16 cellular contexts compared by ENCODE assay signal in the genomic region with DNA sequence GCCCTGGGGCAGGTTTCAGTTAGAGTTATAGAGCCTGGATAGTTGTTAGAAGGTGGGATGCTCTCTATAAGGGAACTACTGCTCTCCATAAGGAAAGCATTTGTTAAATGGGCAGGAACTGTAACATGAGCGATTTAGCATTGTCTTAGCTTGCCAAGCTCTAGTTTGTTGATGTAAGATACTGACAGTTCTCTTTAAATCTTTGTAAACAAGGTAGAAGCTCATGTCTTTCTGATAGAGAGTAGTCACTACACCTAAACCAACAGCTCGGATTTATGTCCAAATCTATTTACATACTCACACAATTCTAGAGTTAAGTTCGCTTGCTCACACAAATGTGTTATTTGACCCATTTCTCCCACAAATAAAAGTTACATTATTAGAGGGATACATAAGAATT.
DNase-seq lines count a peak whose midpoint lies in the region; TF ChIP-seq lines count a peak whose summit lies in the region.
"Had no signal": no experiment of that assay in that cellular context is flagged by ENCODE, and none has a peak within 500 bp of the region (broad histone marks: within the 10 kb centered on the region; RNA-seq: fewer than 3 reads in every experiment).

No MANE protein-coding gene starts in this region.

- no peaks in the 10 kb centered on the region for H3K27me3 ChIP-seq in GM23248 (replicated peaks; ENCODE audit: insufficient read depth)
- H3K27me3 ChIP-seq in SJSA1 (replicated peaks) = no peaks in the 10 kb centered on the region
- H3K27me3 ChIP-seq: BLaER1 had no signal

- H3F3A ChIP-seq in GM23248 (ENCODE audit: insufficient read depth) = peaks cover 33% of the 10 kb centered on the region

- H3K4me2 ChIP-seq in GM23248 (ENCODE audit: unreplicated experiment) = peak overlapping the region; percentile 30
- H3K4me2 ChIP-seq: A549, BLaER1 had no signal

- H2AFZ ChIP-seq in GM23248 = no peak overlapping the region

- H3K9me3 Mint-ChIP-seq in chondrocyte (ENCODE audit: low read depth) (no peaks in the 10 kb centered on the region), osteocyte (ENCODE audit: unreplicated experiment) (peaks cover 5% of the 10 kb centered on the region)

- in situ Hi-C loops in GM23248 (cut with MboI) = no loop called here

- H3K27ac ChIP-seq in GM23248 (peak overlapping the region; percentile 8; the same call in 1 of the 2 replicates), SJSA1 (peak overlapping the region; percentile 33)
- H3K27ac ChIP-seq: 22Rv1, A549, BLaER1 had no signal

- no peaks in the 10 kb centered on the region for H3K9me2 ChIP-seq in GM23248 (ENCODE audit: insufficient read depth)

- H3K9me3 ChIP-seq in GM23248 (ENCODE audit: low read depth) (no peaks in the 10 kb centered on the region), SJSA1 (replicated peaks) (no peaks in the 10 kb centered on the region)
- H3K9me3 ChIP-seq: A549, BLaER1, HAP-1 had no signal

- no peak overlapping the region for H3K4me3 Mint-ChIP-seq in chondrocyte (ENCODE audit: unreplicated experiment)
- no peak overlapping the region for H3K4me3 Mint-ChIP-seq in osteocyte (ENCODE audit: unreplicated experiment)
- H3K4me3 Mint-ChIP-seq: CD14-positive monocyte; CD4-positive, alpha-beta memory T cell had no signal

- 64 to 65% methylated on average over 3 of the region's 3 CpGs for WGBS in GM23248 (ENCODE audit: low coverage in 1 of 2, low lambda C conversion rate in 2 of 2, missing lambda C conversion rate in 2 of 2), 2 experiments

- no peaks in the 10 kb centered on the region for H4K20me1 ChIP-seq in GM23248 (ENCODE audit: insufficient read depth)
- H4K20me1 ChIP-seq: BLaER1 had no signal

- H3K9ac ChIP-seq in GM23248 = no peak overlapping the region
- H3K9ac ChIP-seq: BLaER1 had no signal

- H3K36me3 Mint-ChIP-seq in chondrocyte (ENCODE audit: low read depth) (no peaks in the 10 kb centered on the region), osteocyte (ENCODE audit: unreplicated experiment) (no peaks in the 10 kb centered on the region)
- H3K36me3 Mint-ChIP-seq: CD14-positive monocyte had no signal

- H3K4me3 ChIP-seq in GM23248 = no peak overlapping the region
- no peak overlapping the region for H3K4me3 ChIP-seq in SJSA1
- H3K4me3 ChIP-seq: A549, BLaER1, HAP-1 had no signal

- H3K4me1 ChIP-seq in GM23248 (ENCODE audit: insufficient read depth) (peaks cover 34% of the 10 kb centered on the region), SJSA1 (replicated peaks) (peaks cover 37% of the 10 kb centered on the region)

- H3K27me3 Mint-ChIP-seq in chondrocyte (ENCODE audit: low read depth) (no peaks in the 10 kb centered on the region), osteocyte (ENCODE audit: unreplicated experiment) (no peaks in the 10 kb centered on the region)
- H3K27me3 Mint-ChIP-seq: CD4-positive, alpha-beta memory T cell had no signal

- DNase-seq in GM23248 (no peak), SJSA1 (ENCODE audit: low read depth in 1 of 2, low spot score in 2 of 2) (no peak), chondrocyte (ENCODE audit: low spot score) (no peak), osteocyte (ENCODE audit: extremely low spot score, unreplicated experiment) (no peak), amniotic stem cell (lab: John Stamatoyannopoulos, UW) (no peak), retina (no peak)
- no peak for DNase-seq in activated effector memory CD4-positive, alpha-beta T cell treated with Interleukin-2 at 50 U/mL for 16 hours
- DNase-seq: CD4-positive, alpha-beta memory T cell; DMS153; DMS79; GDM1 had no signal

- H3K27ac Mint-ChIP-seq in chondrocyte (ENCODE audit: unreplicated experiment) (peak overlapping the region; percentile 28), osteocyte (ENCODE audit: unreplicated experiment) (peak overlapping the region; percentile 58)
- H3K27ac Mint-ChIP-seq: CD14-positive monocyte had no signal

- H3K79me2 ChIP-seq in GM23248 (ENCODE audit: insufficient read depth) = no peaks in the 10 kb centered on the region

- no peak for TF ChIP-seq CTCF in chondrocyte (IDR thresholded peaks at IDR 0.05)
- TF ChIP-seq CTCF in osteocyte (IDR thresholded peaks at IDR 0.05) = no peak

- no peaks in the 10 kb centered on the region for H3K36me3 ChIP-seq in GM23248 (ENCODE audit: low read depth)
- H3K36me3 ChIP-seq in SJSA1 = no peaks in the 10 kb centered on the region
- H3K36me3 ChIP-seq: HAP-1 had no signal

- H3K4me1 Mint-ChIP-seq in chondrocyte (ENCODE audit: low read depth) (peaks cover 62% of the 10 kb centered on the region), osteocyte (ENCODE audit: unreplicated experiment) (peaks cover 74% of the 10 kb centered on the region)
